ENCODE assay signal across 8 cellular contexts in the genomic region with DNA sequence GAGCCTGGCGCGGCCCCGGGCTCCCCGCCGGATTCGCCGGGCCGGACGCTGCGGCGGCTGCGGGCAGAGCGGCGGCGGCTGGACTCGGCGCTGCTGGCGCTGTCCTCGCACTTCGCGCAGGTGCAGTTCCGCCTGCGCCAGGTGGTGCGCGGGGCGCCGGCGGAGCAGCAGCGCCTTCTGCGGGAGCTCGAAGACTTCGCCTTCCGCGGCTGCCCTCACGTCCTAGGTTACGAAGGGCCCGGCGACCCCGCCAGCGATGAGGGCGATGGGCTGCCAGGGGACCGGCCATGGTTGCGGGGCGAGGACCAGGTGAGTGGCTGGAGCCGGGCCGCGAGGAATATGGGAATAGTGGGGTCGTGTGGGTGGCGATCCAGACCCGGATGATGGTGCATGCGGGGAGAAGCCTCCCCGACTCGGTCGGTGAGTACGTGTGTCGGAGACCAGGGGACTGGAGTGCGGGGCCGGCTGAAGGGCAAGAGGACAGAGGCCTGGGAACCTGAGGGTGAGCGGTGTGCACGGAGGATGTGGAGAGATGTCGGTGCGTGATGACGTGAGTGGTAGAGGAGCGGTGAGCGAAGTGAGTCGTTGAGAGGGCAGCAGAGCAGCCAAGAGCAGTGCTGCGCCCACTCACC. TPM values are rescaled to one million over a fixed set of nuclear protein-coding genes. Genes with fewer than 3 reads are reported as not detected.
DNase-seq lines count a peak whose midpoint lies in the region; ATAC-seq, FAIRE-seq and TF ChIP-seq lines count a peak whose summit lies in the region.

No MANE protein-coding gene starts in this region.

- in situ Hi-C loops in ACHN (cut with HindIII; ENCODE audit: low pct_ligation_motif_present, low pct_unique_long_range_greater_than_20kb, low sequenced_read_pairs) = no loop called here

- H3K27me3 Mint-ChIP-seq in stimulated activated naive CD8-positive, alpha-beta T cell treated with anti-CD3 and anti-CD28 coated beads, Interleukin-15, Interleukin-2, amounts not matched to agents 100 ng/mL and 50 ng/mL, for 24 hours = no peaks in the 10 kb centered on the region

- H3K4me1 Mint-ChIP-seq in stimulated activated naive CD8-positive, alpha-beta T cell treated with anti-CD3 and anti-CD28 coated beads, Interleukin-15, Interleukin-2, amounts not matched to agents 100 ng/mL and 50 ng/mL, for 24 hours (ENCODE audit: low read depth) = peaks cover 47% of the 10 kb centered on the region

- peaks cover 28% of the 10 kb centered on the region for H3K36me3 Mint-ChIP-seq in stimulated activated naive CD8-positive, alpha-beta T cell treated with anti-CD3 and anti-CD28 coated beads, Interleukin-15, Interleukin-2, amounts not matched to agents 100 ng/mL and 50 ng/mL, for 24 hours (ENCODE audit: low read depth)

- H3K27ac Mint-ChIP-seq in stimulated activated naive CD8-positive, alpha-beta T cell treated with anti-CD3 and anti-CD28 coated beads, Interleukin-15, Interleukin-2, amounts not matched to agents 100 ng/mL and 50 ng/mL, for 24 hours = peak overlapping the region; percentile 97

- H3K27me3 ChIP-seq in NT2/D1 (ENCODE audit: insufficient read depth, insufficient read length) (no peaks in the 10 kb centered on the region), endothelial cell of umbilical vein (ENCODE audit: control insufficient read depth in 2 of 2, insufficient read depth in 2 of 2, low read length in 2 of 2) (no peaks in the 10 kb centered on the region), muscle layer of duodenum (ENCODE audit: low read depth, low read length) (no peaks in the 10 kb centered on the region)

- H3K4me1 ChIP-seq in NT2/D1 (ENCODE audit: insufficient read depth, insufficient read length) (peaks cover 3% of the 10 kb centered on the region), endothelial cell of umbilical vein (ENCODE audit: control insufficient read depth, extremely low read depth, insufficient read depth, low read length) (peaks cover 23% of the 10 kb centered on the region), muscle layer of duodenum (ENCODE audit: control insufficient read depth in 1 of 2, insufficient read depth in 2 of 2, low read length in 2 of 2) (peaks cover 0 to 25% of the 10 kb centered on the region in 2 donors)

- CTCF ChIA-PET in endothelial cell of umbilical vein (lab: Charles Lee) = interaction anchor here (2.2 kb wide), 1 partner anchor 17 kb away, joined by 15 read pairs; a partner anchor contains a TSS

- ATAC-seq in GM18867 (IDR thresholded peaks at IDR 0.05; ENCODE audit: unreplicated experiment) = peak; percentile 47
- ATAC-seq in HG03280 (IDR thresholded peaks at IDR 0.05; ENCODE audit: unreplicated experiment) = peak; percentile 57

- intact Hi-C loops in endothelial cell of umbilical vein (cut with micrococcal nuclease) = loop anchor here (1.0 to 2.0 kb wide), 2 partner anchors 17 to 18 kb away; a partner anchor contains a TSS

- no peak for TF ChIP-seq CTCF in endothelial cell of umbilical vein (IDR thresholded peaks at IDR 0.05; ENCODE audit: extremely low read depth in 1 of 2, insufficient read depth in 1 of 2, low read depth in 1 of 2, low read length in 2 of 2)

- H3K4me3 ChIP-seq in NT2/D1 (ENCODE audit: insufficient read length, low read depth) (peak overlapping the region; percentile 83), endothelial cell of umbilical vein (replicated peaks in 1 of 3; ENCODE audit: insufficient read depth in 1 of 3, low read depth in 1 of 3, low read length in 3 of 3) (peak overlapping the region; percentile 10 to 88 (median 11)), muscle layer of duodenum (ENCODE audit: low read depth in 1 of 2, low read length in 2 of 2) (peak overlapping the region; percentile 82 to 97)

- no TSS peak for BruUV-seq in endothelial cell of umbilical vein (replicated peaks; lab: Mats Ljungman, UMichigan)

- peak overlapping the region; percentile 70 for H2AFZ ChIP-seq in endothelial cell of umbilical vein (ENCODE audit: low read depth, low read length)

- peaks cover 16% of the 10 kb centered on the region for H3K79me2 ChIP-seq in endothelial cell of umbilical vein (ENCODE audit: control insufficient read depth, insufficient read depth, low read length)

- H3K4me3 Mint-ChIP-seq in stimulated activated naive CD8-positive, alpha-beta T cell treated with anti-CD3 and anti-CD28 coated beads, Interleukin-15, Interleukin-2, amounts not matched to agents 100 ng/mL and 50 ng/mL, for 24 hours = peak overlapping the region; percentile 90

- TF ChIP-seq POLR2A in endothelial cell of umbilical vein (IDR thresholded peaks at IDR 0.05; ENCODE audit: low read depth, low read length) = no peak

- H3K9ac ChIP-seq in NT2/D1 (ENCODE audit: insufficient read length, low read depth) (peak overlapping the region; percentile 95), endothelial cell of umbilical vein (replicated peaks; ENCODE audit: extremely low read depth, insufficient read depth, low read length) (peak overlapping the region; percentile 42)

- peak overlapping the region; percentile 1 for H3K27ac ChIP-seq in endothelial cell of umbilical vein (ENCODE audit: insufficient read depth, low read depth, low read length)
- H3K27ac ChIP-seq in muscle layer of duodenum (ENCODE audit: low read length) = peak overlapping the region; percentile 71

- dilution Hi-C loops in endothelial cell of umbilical vein (cut with MboI; ENCODE audit: extremely low pct_ligation_motif_present, low sequenced_read_pairs) = no loop called here

- POLR2A ChIA-PET in endothelial cell of umbilical vein (lab: Charles Lee) = no interaction called here

- H3K9me3 Mint-ChIP-seq in stimulated activated naive CD8-positive, alpha-beta T cell treated with anti-CD3 and anti-CD28 coated beads, Interleukin-15, Interleukin-2, amounts not matched to agents 100 ng/mL and 50 ng/mL, for 24 hours = no peaks in the 10 kb centered on the region

- H3K36me3 ChIP-seq in NT2/D1 (ENCODE audit: insufficient read depth, insufficient read length, low read length) = peaks cover 29% of the 10 kb centered on the region
- no peaks in the 10 kb centered on the region for H3K36me3 ChIP-seq in endothelial cell of umbilical vein (ENCODE audit: control insufficient read depth in 2 of 2, extremely low read depth in 1 of 2, insufficient read depth in 2 of 2, low read length in 2 of 2)
- H3K36me3 ChIP-seq in muscle layer of duodenum (ENCODE audit: control insufficient read depth in 1 of 2, insufficient read depth in 2 of 2, low read length in 2 of 2) = no peaks in the 10 kb centered on the region

- H3K9me1 ChIP-seq in endothelial cell of umbilical vein (replicated peaks; ENCODE audit: control insufficient read depth, extremely low read depth, insufficient read depth, low read length) = no peaks in the 10 kb centered on the region

- H3K9me3 ChIP-seq in NT2/D1 (ENCODE audit: insufficient read depth, low read length) (no peaks in the 10 kb centered on the region), endothelial cell of umbilical vein (replicated peaks; ENCODE audit: control insufficient read depth, insufficient read depth, low read length) (no peaks in the 10 kb centered on the region), muscle layer of duodenum (ENCODE audit: control insufficient read depth in 1 of 2, low read length in 2 of 2) (no peaks in the 10 kb centered on the region)

- peak; percentile 63 for DNase-seq in ACHN
- no peak for DNase-seq in NT2/D1 (ENCODE audit: low read depth, low spot score)
- DNase-seq in activated CD8-positive, alpha-beta memory T cell treated with anti-CD3 and anti-CD28 coated beads, Interleukin-2, amount 50 U/mL, for 48 hours = peak; percentile 85
- DNase-seq in endothelial cell of umbilical vein (ENCODE audit: low read depth, low spot score) = peak; percentile 47

- H4K20me1 ChIP-seq in endothelial cell of umbilical vein (replicated peaks; ENCODE audit: control insufficient read depth, extremely low read depth, insufficient read depth, low read length) = no peaks in the 10 kb centered on the region

- peak; percentile 82 for FAIRE-seq in endothelial cell of umbilical vein (lab: Jason Lieb, UNC)

- H3K4me2 ChIP-seq in endothelial cell of umbilical vein (ENCODE audit: insufficient read depth, low read length) = peak overlapping the region; percentile 32

RNA-seq across cellular contexts. Expression of a gene that starts 0.5 kb away (rescaled TPM):
- 11.7 and 12.0 TPM in 2 replicates for total RNA-seq in endothelial cell of umbilical vein
- polyA plus RNA-seq in endothelial cell of umbilical vein = 7.3 and 9.2 TPM in 2 replicates
- polyA plus RNA-seq in endothelial cell of umbilical vein (2011; cell fraction: cytosol; rRNA removed) = 7.5 and 7.8 TPM in 2 replicates
- polyA plus RNA-seq in endothelial cell of umbilical vein (2011; cell fraction: nucleus; rRNA removed) = 9.2 and 9.5 TPM in 2 replicates
- polyA plus RNA-seq in endothelial cell of umbilical vein (2012) = 8.1 and 8.9 TPM in 2 replicates
- 11.6 and 13.4 TPM in 2 replicates for polyA minus RNA-seq in endothelial cell of umbilical vein
- polyA minus RNA-seq in endothelial cell of umbilical vein (2011; cell fraction: cytosol; rRNA and poly(A)+ RNA removed) = 5.4 TPM
- 7.1 and 8.8 TPM in 2 replicates for polyA minus RNA-seq in endothelial cell of umbilical vein (2011; cell fraction: nucleus; rRNA and poly(A)+ RNA removed)

RNA-seq across cellular contexts. Expression of a gene that starts 1.0 kb away (rescaled TPM):
- not detected in 2 replicates for total RNA-seq in endothelial cell of umbilical vein
- polyA plus RNA-seq in endothelial cell of umbilical vein = 0.23 and 0.45 TPM in 2 replicates
- polyA plus RNA-seq in endothelial cell of umbilical vein (2011; cell fraction: cytosol; rRNA removed) = 0.19 and 0.20 TPM in 2 replicates
- 0.67 and 0.78 TPM in 2 replicates for polyA plus RNA-seq in endothelial cell of umbilical vein (2011; cell fraction: nucleus; rRNA removed)
- 0.17 TPM in 1 of 2 replicates, not detected in the other for polyA plus RNA-seq in endothelial cell of umbilical vein (2012)
- 0.15 and 1.2 TPM in 2 replicates for polyA minus RNA-seq in endothelial cell of umbilical vein
- 1.9 TPM for polyA minus RNA-seq in endothelial cell of umbilical vein (2011; cell fraction: cytosol; rRNA and poly(A)+ RNA removed)
- 0.53 and 1.4 TPM in 2 replicates for polyA minus RNA-seq in endothelial cell of umbilical vein (2011; cell fraction: nucleus; rRNA and poly(A)+ RNA removed)

RNA-seq across cellular contexts. Expression of a gene that starts 16.6 kb away (rescaled TPM):
- total RNA-seq in endothelial cell of umbilical vein = 39.7 and 53.2 TPM in 2 replicates
- 38.3 and 42.8 TPM in 2 replicates for polyA plus RNA-seq in endothelial cell of umbilical vein
- polyA plus RNA-seq in endothelial cell of umbilical vein (2011; cell fraction: cytosol; rRNA removed) = 42.1 and 47.5 TPM in 2 replicates
- 84.3 and 93.9 TPM in 2 replicates for polyA plus RNA-seq in endothelial cell of umbilical vein (2011; cell fraction: nucleus; rRNA removed)
- polyA plus RNA-seq in endothelial cell of umbilical vein (2012) = 46.1 and 47.7 TPM in 2 replicates
- 39.0 and 44.7 TPM in 2 replicates for polyA minus RNA-seq in endothelial cell of umbilical vein
- 18.7 TPM for polyA minus RNA-seq in endothelial cell of umbilical vein (2011; cell fraction: cytosol; rRNA and poly(A)+ RNA removed)
- 28.6 and 35.0 TPM in 2 replicates for polyA minus RNA-seq in endothelial cell of umbilical vein (2011; cell fraction: nucleus; rRNA and poly(A)+ RNA removed)

RNA-seq across cellular contexts. Expression of a gene that starts 17.3 kb away (rescaled TPM):
- total RNA-seq in endothelial cell of umbilical vein = 1,014 and 1,102 TPM in 2 replicates
- polyA plus RNA-seq in endothelial cell of umbilical vein = 2,467 and 2,620 TPM in 2 replicates
- polyA plus RNA-seq in endothelial cell of umbilical vein (2011; cell fraction: cytosol; rRNA removed) = 4,890 and 5,080 TPM in 2 replicates
- polyA plus RNA-seq in endothelial cell of umbilical vein (2011; cell fraction: nucleus; rRNA removed) = 1,058 and 1,799 TPM in 2 replicates
- 2,952 and 3,928 TPM in 2 replicates for polyA plus RNA-seq in endothelial cell of umbilical vein (2012)
- polyA minus RNA-seq in endothelial cell of umbilical vein = 1,135 and 1,329 TPM in 2 replicates
- polyA minus RNA-seq in endothelial cell of umbilical vein (2011; cell fraction: cytosol; rRNA and poly(A)+ RNA removed) = 601 TPM
- polyA minus RNA-seq in endothelial cell of umbilical vein (2011; cell fraction: nucleus; rRNA and poly(A)+ RNA removed) = 149 and 293 TPM in 2 replicates

RNA-seq across cellular contexts. Expression of a gene that starts 25.7 kb away (rescaled TPM):
- total RNA-seq in endothelial cell of umbilical vein = 9.4 and 11.1 TPM in 2 replicates
- polyA plus RNA-seq in endothelial cell of umbilical vein = 22.5 and 23.5 TPM in 2 replicates
- polyA plus RNA-seq in endothelial cell of umbilical vein (2011; cell fraction: cytosol; rRNA removed) = 17.1 and 17.9 TPM in 2 replicates
- polyA plus RNA-seq in endothelial cell of umbilical vein (2011; cell fraction: nucleus; rRNA removed) = 13.8 and 14.5 TPM in 2 replicates
- polyA plus RNA-seq in endothelial cell of umbilical vein (2012) = 8.8 and 9.0 TPM in 2 replicates
- 11.0 and 11.7 TPM in 2 replicates for polyA minus RNA-seq in endothelial cell of umbilical vein
- 11.2 TPM for polyA minus RNA-seq in endothelial cell of umbilical vein (2011; cell fraction: cytosol; rRNA and poly(A)+ RNA removed)
- polyA minus RNA-seq in endothelial cell of umbilical vein (2011; cell fraction: nucleus; rRNA and poly(A)+ RNA removed) = 4.4 and 5.2 TPM in 2 replicates

Comparison
In these comparisons a context has a peak if more than half of its experiments do, and no peak if none do; other contexts are left out.
1. H3K4me3 ChIP-seq: peak in every context shown above with its lines; median percentile 90 in muscle layer of duodenum; 83 in NT2/D1; 11 in endothelial cell of umbilical vein.